Comparison of ENCODE assay signal across 8 cellular contexts in genomic region chr16:89827383-89828198, GRCh38. TPM values are rescaled to one million over a fixed set of nuclear protein-coding genes. Genes with fewer than 3 reads are reported as not detected.
DNase-seq lines count a peak whose midpoint lies in the region; ATAC-seq and TF ChIP-seq lines count a peak whose summit lies in the region.

No MANE protein-coding gene starts in this region.

- peaks cover 11% of the 10 kb centered on the region; the same call in 1 of the 2 replicates for H3K4me1 ChIP-seq in HUES48 (ENCODE audit: control insufficient read depth, insufficient read depth, low read length)
- peaks cover 7% of the 10 kb centered on the region for H3K4me1 ChIP-seq in adipocyte (ENCODE audit: control insufficient read depth, insufficient read depth, low read length)
- no peaks in the 10 kb centered on the region for H3K4me1 ChIP-seq in rectal smooth muscle tissue (ENCODE audit: control insufficient read depth, insufficient read depth, low read length)

- no peaks in the 10 kb centered on the region for H3K27me3 ChIP-seq in HUES48 (ENCODE audit: control insufficient read depth, insufficient read depth, low read length)
- H3K27me3 ChIP-seq in adipocyte (replicated peaks; ENCODE audit: control insufficient read depth, insufficient read depth, low read length): no peaks in the 10 kb centered on the region
- no peaks in the 10 kb centered on the region for H3K27me3 ChIP-seq in rectal smooth muscle tissue (ENCODE audit: control insufficient read depth, insufficient read depth, low read length)

- H3K9me3 ChIP-seq in HUES48 (ENCODE audit: control insufficient read depth, insufficient read depth, low read length): no peaks in the 10 kb centered on the region
- H3K9me3 ChIP-seq in adipocyte (ENCODE audit: control insufficient read depth, low read length): no peaks in the 10 kb centered on the region

- no peak for TF ChIP-seq CTCF in CD14-positive monocyte (IDR thresholded peaks at IDR 0.05)

- ATAC-seq in left ventricle myocardium superior (peak; percentile 77), GM18505 (IDR thresholded peaks at IDR 0.05; ENCODE audit: unreplicated experiment) (no peak), HG02981 (IDR thresholded peaks at IDR 0.05; ENCODE audit: unreplicated experiment) (no peak)

- intact Hi-C loops in CD14-positive monocyte (cut with micrococcal nuclease) (no loop called here), left ventricle myocardium superior (cut with micrococcal nuclease) (no loop called here)

- H3K36me3 ChIP-seq in HUES48 (ENCODE audit: control insufficient read depth, insufficient read depth, low read length): no peaks in the 10 kb centered on the region
- no peaks in the 10 kb centered on the region for H3K36me3 ChIP-seq in adipocyte (ENCODE audit: control insufficient read depth, insufficient read depth, low read length, severe bottlenecking)
- no peaks in the 10 kb centered on the region for H3K36me3 ChIP-seq in rectal smooth muscle tissue (ENCODE audit: control insufficient read depth, insufficient read depth, low read length)

- TF ChIP-seq POLR2A in GM18505 (IDR thresholded peaks at IDR 0.05; ENCODE audit: borderline replicate concordance, extremely low read depth, insufficient read depth, insufficient read length): no peak

- peaks cover 27 to 44% (median 30%) of the 10 kb centered on the region in 3 donors for H3K27me3 Mint-ChIP-seq in CD14-positive monocyte (ENCODE audit: low read depth in 3 of 3)

- peak overlapping the region; percentile 56 for H3K9ac ChIP-seq in HUES48 (ENCODE audit: low read depth, low read length)
- H3K9ac ChIP-seq in adipocyte (ENCODE audit: low read length): peak overlapping the region; percentile 67
- no peak overlapping the region for H3K9ac ChIP-seq in rectal smooth muscle tissue (ENCODE audit: low read length)

- peaks cover 0 to 4% (median 0%) of the 10 kb centered on the region in 7 donors for H3K9me3 Mint-ChIP-seq in CD14-positive monocyte

- H3K4me1 Mint-ChIP-seq in CD14-positive monocyte: peaks cover 7% of the 10 kb centered on the region

- H3K4me3 Mint-ChIP-seq in CD14-positive monocyte: peak overlapping the region; percentile 58 to 80

- H3K27ac ChIP-seq in HUES48 (ENCODE audit: low read depth, low read length): peak overlapping the region; percentile 51
- no peak overlapping the region for H3K27ac ChIP-seq in rectal smooth muscle tissue (ENCODE audit: low read depth, low read length)

- DNase-seq in CD14-positive monocyte (ENCODE audit: low spot score) (no peak), adipocyte (ENCODE audit: low read depth) (peak; percentile 63), left ventricle myocardium superior (peak; percentile 66), hippocampal formation (lab: John Stamatoyannopoulos, UW) (no peak)

- no peak overlapping the region for H3K27ac Mint-ChIP-seq in CD14-positive monocyte

- peaks cover 0 to 2% of the 10 kb centered on the region in 2 donors for H3K36me3 Mint-ChIP-seq in CD14-positive monocyte

- H3K4me3 ChIP-seq in HUES48 (ENCODE audit: low read depth, low read length) (peak overlapping the region; percentile 76), adipocyte (ENCODE audit: low read length) (peak overlapping the region; percentile 81), rectal smooth muscle tissue (ENCODE audit: low read length) (peak overlapping the region; percentile 56)

RNA-seq across cellular contexts. Expression of gene SPIRE2, which starts 0.7 kb away (rescaled TPM):
- polyA plus RNA-seq in CD14-positive monocyte: under 1 TPM in 1 of 2 donors, not detected in 1; 0.09 TPM
- total RNA-seq in left ventricle myocardium superior: 0.77 TPM

RNA-seq across cellular contexts. Expression of gene FANCA, which starts 11.1 kb away (rescaled TPM):
- 10 to 100 TPM; 12.6 to 17.2 TPM for polyA plus RNA-seq in CD14-positive monocyte
- total RNA-seq in left ventricle myocardium superior: 1.2 TPM

RNA-seq across cellular contexts. Expression of gene TCF25, which starts 45.8 kb away (rescaled TPM):
- 100 to 1,000 TPM in 1 of 2 donors, 10 to 100 TPM in 1; 98.0 to 114 TPM for polyA plus RNA-seq in CD14-positive monocyte
- total RNA-seq in left ventricle myocardium superior: 86.3 TPM

Comparison
In these comparisons a context has a peak if more than half of its experiments do, and no peak if none do; other contexts are left out.
1. DNase-seq: peak in adipocyte (single experiment) and left ventricle myocardium superior (single experiment); none in CD14-positive monocyte (single experiment) and hippocampal formation (0 of 2).
2. Peak in every context shown above with its lines, with median percentiles within 50 percentile points of each other: H3K4me3 ChIP-seq.